9 cellular contexts compared by ENCODE assay signal in genomic region chr19:47447470-47448359, GRCh38. TPM values are rescaled to one million over a fixed set of nuclear protein-coding genes. Genes with fewer than 3 reads are reported as not detected.
DNase-seq lines count a peak whose midpoint lies in the region; ATAC-seq and TF ChIP-seq lines count a peak whose summit lies in the region.
"Had no signal": no experiment of that assay in that cellular context is flagged by ENCODE, and none has a peak within 500 bp of the region (broad histone marks: within the 10 kb centered on the region; RNA-seq: fewer than 3 reads in every experiment).

No MANE protein-coding gene starts in this region.

- H3K27me3 ChIP-seq in GM23248 (replicated peaks; ENCODE audit: insufficient read depth), result peaks cover 77% of the 10 kb centered on the region
- peaks cover 0 to 53% (median 7%) of the 10 kb centered on the region in 3 donors for H3K27me3 ChIP-seq in sigmoid colon

- H3K9me2 ChIP-seq in GM23248 (ENCODE audit: insufficient read depth), result no peaks in the 10 kb centered on the region

- H3K36me3 Mint-ChIP-seq in activated naive CD4-positive, alpha-beta T cell treated with anti-CD3 and anti-CD28 coated beads, Interleukin-2, amount 50 U/mL, for 24 hours, result no peaks in the 10 kb centered on the region

- H3K9me3 Mint-ChIP-seq in activated naive CD4-positive, alpha-beta T cell treated with anti-CD3 and anti-CD28 coated beads, Interleukin-2, amount 50 U/mL, for 24 hours, result no peaks in the 10 kb centered on the region

- H3K9me3 ChIP-seq in GM23248 (ENCODE audit: low read depth), result no peaks in the 10 kb centered on the region
- no peaks in the 10 kb centered on the region for H3K9me3 ChIP-seq in sigmoid colon

- in situ Hi-C loops in GM23248 (cut with MboI), result no loop called here

- no peak overlapping the region for H3K9ac ChIP-seq in GM23248

- peak; percentile 25 to 69 for ATAC-seq in left cardiac atrium
- no peak for ATAC-seq in GM18909 (IDR thresholded peaks at IDR 0.05; ENCODE audit: poor library complexity, unreplicated experiment)

- H3K4me1 Mint-ChIP-seq in activated naive CD4-positive, alpha-beta T cell treated with anti-CD3 and anti-CD28 coated beads, Interleukin-2, amount 50 U/mL, for 24 hours, result peaks cover 51% of the 10 kb centered on the region

- no peak for TF ChIP-seq CTCF in sigmoid colon (IDR thresholded peaks at IDR 0.05)

- no peak overlapping the region for H3K4me3 Mint-ChIP-seq in activated naive CD4-positive, alpha-beta T cell treated with anti-CD3 and anti-CD28 coated beads, Interleukin-2, amount 50 U/mL, for 24 hours

- intact Hi-C loops in left cardiac atrium (cut with DNase I), result no loop called here
- intact Hi-C loops in sigmoid colon (cut with DNase I), result no loop called here

- TF ChIP-seq EP300 in sigmoid colon (IDR thresholded peaks at IDR 0.05), result no peak

- TF ChIP-seq POLR2A in sigmoid colon (IDR thresholded peaks at IDR 0.05), result no peak

- 10 to 11% methylated on average over 73 to 87 of the region's 95 CpGs for WGBS in GM23248 (ENCODE audit: low coverage in 1 of 2, low lambda C conversion rate in 2 of 2, missing lambda C conversion rate in 2 of 2), 2 experiments
- WGBS in sigmoid colon, 2 donors, result 7 to 19% methylated on average over 95 of the region's 95 CpGs

- H3K27ac Mint-ChIP-seq in activated naive CD4-positive, alpha-beta T cell treated with anti-CD3 and anti-CD28 coated beads, Interleukin-2, amount 50 U/mL, for 24 hours, result peak overlapping the region; percentile 56

- H3K36me3 ChIP-seq in GM23248 (ENCODE audit: low read depth), result no peaks in the 10 kb centered on the region
- H3K36me3 ChIP-seq in sigmoid colon, result peaks cover 0 to 29% (median 0%) of the 10 kb centered on the region in 4 donors

- no peak overlapping the region for H3K27ac ChIP-seq in GM23248
- no peak overlapping the region for H3K27ac ChIP-seq in sigmoid colon

- H3K4me3 ChIP-seq in GM23248 (peak overlapping the region; percentile 6; the same call in 1 of the 2 replicates), sigmoid colon (peak overlapping the region in 2 of 4 donors; percentile 11 to 17)

- no peak overlapping the region for H3K4me2 ChIP-seq in GM23248 (ENCODE audit: unreplicated experiment)

- H3K27me3 Mint-ChIP-seq in activated naive CD4-positive, alpha-beta T cell treated with anti-CD3 and anti-CD28 coated beads, Interleukin-2, amount 50 U/mL, for 24 hours, result peaks cover 19% of the 10 kb centered on the region

- H3K79me2 ChIP-seq in GM23248 (ENCODE audit: insufficient read depth), result no peaks in the 10 kb centered on the region

- no peak overlapping the region; the same call in 1 of the 2 replicates for H2AFZ ChIP-seq in GM23248

- H4K20me1 ChIP-seq in GM23248 (ENCODE audit: insufficient read depth), result no peaks in the 10 kb centered on the region

- H3K4me1 ChIP-seq in GM23248 (ENCODE audit: insufficient read depth) (no peaks in the 10 kb centered on the region), sigmoid colon (peaks cover 0 to 27% (median 20%) of the 10 kb centered on the region in 4 donors)

- peak; percentile 73 for DNase-seq in GM23248
- peak; percentile 56 for DNase-seq in RPMI7951 (ENCODE audit: low read depth)
- peak; percentile 52 for DNase-seq in left cardiac atrium
- peak; percentile 85 for DNase-seq in retina
- no peak for DNase-seq in DMS114 treated with DMSO at 0.1 percent for 48 hours (lab: John Stamatoyannopoulos, UW; ENCODE audit: unreplicated experiment)
- no peak for DNase-seq in sigmoid colon

- H3F3A ChIP-seq in GM23248 (ENCODE audit: insufficient read depth), result no peaks in the 10 kb centered on the region

RNA-seq across cellular contexts. Expression of gene SLC8A2, which starts 24.0 kb away (rescaled TPM):
- 0.38 TPM in 1 of 2 replicates, not detected in the other for total RNA-seq in GM23248 (2014; rRNA removed; shearing (Covaris generic))
- polyA plus RNA-seq in GM23248 (2016; fragmentation: Nextera tagmentation; extraction: Ambion mirVana), result 0.11 TPM in 1 of 2 replicates, not detected in the other
- total RNA-seq in RPMI7951 (2014; rRNA removed; shearing (Covaris generic)), result 2.3 TPM in 1 of 2 replicates, not detected in the other
- under 1 TPM in 1 of 2 donors, not detected in 1; 0.15 TPM for total RNA-seq in left cardiac atrium
- total RNA-seq in sigmoid colon, result 10 to 100 TPM in 2 of 4 donors, 1 to 10 TPM in 2; 5.9 to 39.9 (median 19.0) TPM
- polyA plus RNA-seq in sigmoid colon, result 1 to 10 TPM in 1 of 3 donors, not detected in 2; 1.1 TPM
- total RNA-seq: NCI-H460 had no signal

RNA-seq across cellular contexts. Expression of gene MEIS3, which starts 28.4 kb away (rescaled TPM):
- 51.5 and 56.1 TPM in 2 replicates for total RNA-seq in GM23248 (2014; rRNA removed; shearing (Covaris generic))
- polyA plus RNA-seq in GM23248 (2016; fragmentation: Nextera tagmentation; extraction: Ambion mirVana) (17.6 and 20.1 TPM in 2 replicates), sigmoid colon (1 to 10 TPM in 2 of 3 donors, under 1 TPM in 1; 0.92 to 7.6 (median 7.2) TPM)
- 24.0 and 28.8 TPM in 2 replicates for total RNA-seq in RPMI7951 (2014; rRNA removed; shearing (Covaris generic))
- total RNA-seq in left cardiac atrium (1 to 10 TPM; 5.6 to 7.0 TPM), sigmoid colon (10 to 100 TPM; 11.8 to 19.4 (median 13.4) TPM)

RNA-seq across cellular contexts. Expression of gene KPTN, which starts 36.3 kb away (rescaled TPM):
- 3.1 and 18.3 TPM in 2 replicates for total RNA-seq in GM23248 (2014; rRNA removed; shearing (Covaris generic))
- 7.2 and 9.6 TPM in 2 replicates for polyA plus RNA-seq in GM23248 (2016; fragmentation: Nextera tagmentation; extraction: Ambion mirVana)
- 6.6 and 12.1 TPM in 2 replicates for total RNA-seq in RPMI7951 (2014; rRNA removed; shearing (Covaris generic))
- total RNA-seq in left cardiac atrium, result 10 to 100 TPM in 1 of 2 donors, 1 to 10 TPM in 1; 6.9 to 10.5 TPM
- 10 to 100 TPM in 1 of 4 donors, 1 to 10 TPM in 3; 4.4 to 10.0 (median 4.7) TPM for total RNA-seq in sigmoid colon
- 10 to 100 TPM in 1 of 3 donors, 1 to 10 TPM in 2; 4.8 to 12.2 (median 8.1) TPM for polyA plus RNA-seq in sigmoid colon

Comparison
In these comparisons a context has a peak if more than half of its experiments do, and no peak if none do; other contexts are left out.
1. DNase-seq: peak in GM23248 (single experiment), RPMI7951 (single experiment), left cardiac atrium (single experiment) and retina (single experiment); none in DMS114 treated with DMSO at 0.1 percent for 48 hours (single experiment) and sigmoid colon (single experiment).